Comparison of ENCODE assay signal across 17 cellular contexts in the genomic region with DNA sequence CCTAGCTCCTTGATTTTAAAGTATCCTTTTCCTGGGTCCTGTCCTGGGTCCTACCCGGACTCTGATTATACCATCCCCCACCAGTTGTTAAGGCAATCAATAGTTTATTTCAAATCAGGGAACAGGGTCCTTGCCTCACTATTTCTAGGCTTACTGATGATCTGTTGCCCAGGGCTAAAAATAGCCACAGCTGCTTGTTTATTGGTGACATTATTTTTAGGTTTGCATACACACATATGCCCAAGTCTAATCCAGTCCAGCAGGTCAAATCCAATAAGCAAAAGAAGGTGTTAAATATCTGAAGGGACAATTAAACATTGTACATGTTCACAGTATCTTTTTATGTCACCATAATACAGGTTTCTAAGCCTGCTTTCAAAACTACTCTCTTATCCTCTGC.
DNase-seq lines count a peak whose midpoint lies in the region; ATAC-seq and TF ChIP-seq lines count a peak whose summit lies in the region.
"Had no signal": no experiment of that assay in that cellular context is flagged by ENCODE, and none has a peak within 500 bp of the region (broad histone marks: within the 10 kb centered on the region; RNA-seq: fewer than 3 reads in every experiment).

No MANE protein-coding gene starts in this region.

- ATAC-seq in right cardiac atrium (peak; percentile 24 to 44), gastrocnemius medialis (peak; percentile 83 to 91), GM18498 (IDR thresholded peaks at IDR 0.05; ENCODE audit: unreplicated experiment) (no peak)

- H2AFZ ChIP-seq in PC-9, result no peak overlapping the region

- DNase-seq in Caco-2 (no peak), WERI-Rb-1 (no peak), right cardiac atrium (no peak), gastrocnemius medialis (peak in 1 of 2 donors; percentile 27), PC-9 (no peak), hippocampal formation (lab: John Stamatoyannopoulos, UW) (no peak)
- DNase-seq: ACHN; CD4-positive, alpha-beta memory T cell; H9; Karpas-422; MM.1S; NCI-H1105 treated with DMSO at 0.1 percent for 48 hours; NCI-H187; NCI-H2171; NCI-H446 treated with DMSO at 0.1 percent for 48 hours; NCI-H748 treated with DMSO at 0.1 percent for 48 hours had no signal

- H3K36me3 ChIP-seq in Caco-2 (ENCODE audit: control insufficient read depth, insufficient read depth, low read length) (no peaks in the 10 kb centered on the region; the same call in 1 of the 2 replicates), WERI-Rb-1 (peaks cover 42% of the 10 kb centered on the region), gastrocnemius medialis (no peaks in the 10 kb centered on the region), PC-9 (ENCODE audit: low read depth) (peaks cover 36% of the 10 kb centered on the region; the same call in 1 of the 2 replicates)

- H3K4me1 ChIP-seq in Caco-2, result peaks cover 8% of the 10 kb centered on the region
- H3K4me1 ChIP-seq in right cardiac atrium (ENCODE audit: control insufficient read depth, insufficient read depth, low read length), result peaks cover 5% of the 10 kb centered on the region
- H3K4me1 ChIP-seq in gastrocnemius medialis, result peaks cover 44 to 48% of the 10 kb centered on the region in 2 donors
- H3K4me1 ChIP-seq in PC-9 (replicated peaks; ENCODE audit: insufficient read depth), result 0 out of 2 replicates have a peak, but pooled peaks cover 9% of the 10 kb centered on the region

- POLR2A ChIA-PET in Caco-2 (lab: Charles Lee), result no interaction called here
- POLR2A ChIA-PET in PC-9 (lab: Charles Lee; ENCODE audit: unreplicated experiment), result no interaction called here

- H3K4me3 ChIP-seq in Caco-2 (ENCODE audit: low read depth, low read length) (no peak overlapping the region), WERI-Rb-1 (ENCODE audit: low read depth, low read length) (no peak overlapping the region), right cardiac atrium (ENCODE audit: low read length) (no peak overlapping the region), gastrocnemius medialis (peak overlapping the region in 3 of 4 donors; percentile 2 to 7 (median 4)), PC-9 (no peak overlapping the region)

- intact Hi-C loops in Caco-2 (cut with micrococcal nuclease; ENCODE audit: unreplicated experiment) (no loop called here), right cardiac atrium (cut with DNase I) (loop anchor here in 1 of 4 donors (10.0 kb wide), 1 partner anchor 45 kb away; no protein-coding TSS in a partner anchor), gastrocnemius medialis (cut with DNase I; ENCODE audit: low total_unique reads) (loop anchor here (2.0 kb wide), 1 partner anchor 21 kb away; no protein-coding TSS in a partner anchor), PC-9 (cut with micrococcal nuclease; ENCODE audit: unreplicated experiment) (no loop called here)

- H3K27ac Mint-ChIP-seq in Caco-2 (ENCODE audit: unreplicated experiment), result peak overlapping the region; percentile 16
- H3K27ac Mint-ChIP-seq: H9 had no signal

- H3K27me3 ChIP-seq in Caco-2 (replicated peaks; ENCODE audit: control insufficient read depth, insufficient read depth, low read length) (no peaks in the 10 kb centered on the region), WERI-Rb-1 (ENCODE audit: insufficient read depth, low read depth, severe bottlenecking) (no peaks in the 10 kb centered on the region), right cardiac atrium (ENCODE audit: control insufficient read depth, insufficient read depth) (no peaks in the 10 kb centered on the region), gastrocnemius medialis (no peaks in the 10 kb centered on the region), PC-9 (ENCODE audit: insufficient read depth, low read depth) (no peaks in the 10 kb centered on the region)

- H3K36me3 Mint-ChIP-seq in Caco-2 (ENCODE audit: insufficient read depth, unreplicated experiment), result peaks cover 77% of the 10 kb centered on the region

- no peak overlapping the region for H3K4me3 Mint-ChIP-seq in Caco-2 (ENCODE audit: unreplicated experiment)
- H3K4me3 Mint-ChIP-seq: CD4-positive, alpha-beta memory T cell; H9 had no signal

- no peak for TF ChIP-seq POLR2A in gastrocnemius medialis (IDR thresholded peaks at IDR 0.05)

- H3K27ac ChIP-seq in WERI-Rb-1 (peak overlapping the region; percentile 11; the same call in 1 of the 2 replicates), right cardiac atrium (ENCODE audit: low read length) (no peak overlapping the region), gastrocnemius medialis (peak overlapping the region; percentile 85 to 90 (median 88)), PC-9 (no peak overlapping the region)

- no peak for TF ChIP-seq CTCF in Caco-2 (IDR thresholded peaks at IDR 0.05; ENCODE audit: insufficient read depth in 1 of 2, low read depth in 1 of 2, low read length in 1 of 2, severe bottlenecking in 1 of 2, unreplicated experiment in 1 of 2)
- no peak for TF ChIP-seq CTCF in WERI-Rb-1 (IDR thresholded peaks at IDR 0.05; ENCODE audit: low read depth, low read length)
- TF ChIP-seq CTCF in gastrocnemius medialis (IDR thresholded peaks at IDR 0.05 in 4 of 5, conservative IDR thresholded peaks at IDR 0.05 in 1 of 5), result no peak
- no peak for TF ChIP-seq CTCF in PC-9 (conservative IDR thresholded peaks at IDR 0.05)

- H3K79me2 ChIP-seq in PC-9 (ENCODE audit: low read depth), result peaks cover 92% of the 10 kb centered on the region

- H3K9me3 Mint-ChIP-seq in Caco-2 (ENCODE audit: unreplicated experiment), result no peaks in the 10 kb centered on the region

- BruUV-seq in Caco-2 (replicated peaks; lab: Mats Ljungman, UMichigan) (no TSS peak), PC-9 (replicated peaks; lab: Mats Ljungman, UMichigan) (no TSS peak)

- no peaks in the 10 kb centered on the region for H3K9me2 ChIP-seq in PC-9 (ENCODE audit: insufficient read depth)

- 84% methylated on average over 1 of the region's 1 CpG for WGBS in right cardiac atrium

- H4K20me1 ChIP-seq in PC-9 (ENCODE audit: insufficient read depth), result peaks cover 62% of the 10 kb centered on the region

- peaks cover 30% of the 10 kb centered on the region for H3F3A ChIP-seq in PC-9 (ENCODE audit: insufficient read depth, low read depth)

- H3K9me3 ChIP-seq in Caco-2, result 0 out of 2 replicates have a peak, but pooled peaks cover 6% of the 10 kb centered on the region
- peaks cover 4% of the 10 kb centered on the region for H3K9me3 ChIP-seq in WERI-Rb-1 (ENCODE audit: severe bottlenecking)
- no peaks in the 10 kb centered on the region for H3K9me3 ChIP-seq in right cardiac atrium (ENCODE audit: control insufficient read depth, low read length)
- no peaks in the 10 kb centered on the region for H3K9me3 ChIP-seq in gastrocnemius medialis
- no peaks in the 10 kb centered on the region for H3K9me3 ChIP-seq in PC-9 (ENCODE audit: insufficient read depth, low read depth)

- H3K4me1 Mint-ChIP-seq in Caco-2 (ENCODE audit: low read depth, unreplicated experiment), result peaks cover 5% of the 10 kb centered on the region

- H3K4me2 ChIP-seq in PC-9, result no peak overlapping the region

- CTCF ChIA-PET in Caco-2 (lab: Charles Lee) (no interaction called here), PC-9 (lab: Charles Lee) (no interaction called here)

- in situ Hi-C loops in gastrocnemius medialis (cut with MboI; ENCODE audit: low sequenced_read_pairs in 4 of 4), result no loop called here

- no peaks in the 10 kb centered on the region for H3K27me3 Mint-ChIP-seq in Caco-2 (ENCODE audit: insufficient read depth, unreplicated experiment)
- H3K27me3 Mint-ChIP-seq: CD4-positive, alpha-beta memory T cell had no signal

Comparison
In these comparisons a context has a peak if more than half of its experiments do, and no peak if none do; other contexts are left out.
1. H3K4me3 ChIP-seq: peak in gastrocnemius medialis (3 of 4); none in Caco-2 (single experiment), WERI-Rb-1 (single experiment), right cardiac atrium (single experiment) and PC-9 (single experiment).
2. H3K27ac ChIP-seq: peak in WERI-Rb-1 (single experiment) and gastrocnemius medialis (4 of 4); none in right cardiac atrium (single experiment) and PC-9 (single experiment).